Comparison of ENCODE assay signal across 14 cellular contexts in genomic region chr13:46592410-46592809, GRCh38. TPM values are rescaled to one million over a fixed set of nuclear protein-coding genes. Genes with fewer than 3 reads are reported as not detected.
DNase-seq lines count a peak whose midpoint lies in the region; ATAC-seq, FAIRE-seq and TF ChIP-seq lines count a peak whose summit lies in the region.
"Had no signal": no experiment of that assay in that cellular context is flagged by ENCODE, and none has a peak within 500 bp of the region (broad histone marks: within the 10 kb centered on the region; RNA-seq: fewer than 3 reads in every experiment).

No MANE protein-coding gene starts in this region.

- peak overlapping the region; percentile 66 for H3K27ac Mint-ChIP-seq in CD4-positive, alpha-beta T cell
- peak overlapping the region; percentile 86 for H3K27ac Mint-ChIP-seq in activated B cell treated with CpG ODN at 0.5 μM for 24 hours
- peak overlapping the region in 7 of 10 donors; percentile 36 to 90 (median 88) for H3K27ac Mint-ChIP-seq in naive thymus-derived CD8-positive, alpha-beta T cell
- no peak overlapping the region for H3K27ac Mint-ChIP-seq in activated CD4-positive, alpha-beta T cell treated with anti-CD3 and anti-CD28 coated beads, Interleukin-2, amount 10 ng/mL, durations not matched to agents 24 days and 14 days
- H3K27ac Mint-ChIP-seq in activated T-cell treated with anti-CD3 and anti-CD28 coated beads, Interleukin-2, amount 50 U/mL, for 72 hours = no peak overlapping the region

- no peaks in the 10 kb centered on the region for H3K27me3 ChIP-seq in CD4-positive, alpha-beta T cell (ENCODE audit: control insufficient read depth, insufficient read depth, low read length)
- no peaks in the 10 kb centered on the region for H3K27me3 ChIP-seq in gastroesophageal sphincter

- no peak for TF ChIP-seq EP300 in gastroesophageal sphincter (IDR thresholded peaks at IDR 0.05)

- TF ChIP-seq CTCF in CD4-positive, alpha-beta T cell (IDR thresholded peaks at IDR 0.05) = no peak
- TF ChIP-seq CTCF in activated B cell treated with CpG ODN at 0.5 μM for 24 hours (IDR thresholded peaks at IDR 0.05) = no peak
- TF ChIP-seq CTCF in gastroesophageal sphincter (IDR thresholded peaks at IDR 0.05) = no peak

- peaks cover 24 to 83% (median 29%) of the 10 kb centered on the region in 3 donors for H3K4me1 ChIP-seq in gastroesophageal sphincter

- FAIRE-seq in GM12891 (lab: Jason Lieb, UNC) = no peak
- FAIRE-seq: H54, RCC 7860 had no signal

- POLR2A ChIA-PET in CD4-positive, alpha-beta T cell (lab: Charles Lee) = interaction anchor here (1.1 to 1.3 kb wide), 2 partner anchors 15 to 39 kb away, joined by 3 read pairs; partner anchors contain the start of gene LRCH1
- POLR2A ChIA-PET in activated B cell treated with CpG ODN at 0.5 μM for 24 hours (lab: Charles Lee) = interaction anchor here (1.1 to 6.4 kb wide), 2 partner anchors 40 to 73 kb away, joined by 3 to 45 read pairs; partner anchors contain the start of gene LRCH1
- POLR2A ChIA-PET in naive thymus-derived CD8-positive, alpha-beta T cell (lab: Charles Lee) = interaction anchor here (0.7 to 2.0 kb wide), 4 partner anchors 8 to 202 kb away, joined by 3 to 7 read pairs (median 6); partner anchors contain the start of gene LRCH1

- H3K9me3 ChIP-seq in CD4-positive, alpha-beta T cell (ENCODE audit: control insufficient read depth, low read length) = no peaks in the 10 kb centered on the region
- H3K9me3 ChIP-seq in gastroesophageal sphincter = no peaks in the 10 kb centered on the region

- no peaks in the 10 kb centered on the region for H3K36me3 Mint-ChIP-seq in CD4-positive, alpha-beta T cell (ENCODE audit: low read depth)
- no peaks in the 10 kb centered on the region for H3K36me3 Mint-ChIP-seq in activated B cell treated with CpG ODN at 0.5 μM for 24 hours (ENCODE audit: low read depth)
- no peaks in the 10 kb centered on the region for H3K36me3 Mint-ChIP-seq in naive thymus-derived CD8-positive, alpha-beta T cell
- peaks cover 3% of the 10 kb centered on the region for H3K36me3 Mint-ChIP-seq in activated CD4-positive, alpha-beta T cell treated with anti-CD3 and anti-CD28 coated beads, Interleukin-2, amount 10 ng/mL, durations not matched to agents 24 days and 14 days (ENCODE audit: low read depth)
- no peaks in the 10 kb centered on the region for H3K36me3 Mint-ChIP-seq in activated T-cell treated with anti-CD3 and anti-CD28 coated beads, Interleukin-2, amount 50 U/mL, for 72 hours (ENCODE audit: insufficient read depth in 2 of 2)

- no peak for DNase-seq in CD4-positive, alpha-beta T cell
- DNase-seq in GM12891 (ENCODE audit: insufficient read length, low spot score) = no peak
- no peak for DNase-seq in activated B cell treated with CpG ODN at 0.5 μM for 24 hours
- no peak for DNase-seq in naive thymus-derived CD8-positive, alpha-beta T cell
- no peak for DNase-seq in activated CD4-positive, alpha-beta T cell treated with anti-CD3 and anti-CD28 coated beads, Interleukin-2, amount 10 ng/mL, durations not matched to agents 24 days and 14 days
- no peak for DNase-seq in activated T-cell treated with anti-CD3 and anti-CD28 coated beads, Interleukin-2, amount 50 U/mL, for 72 hours
- DNase-seq: KBM-7, NCI-H1092 treated with DMSO at 0.1 percent for 48 hours, NCI-H1694 treated with DMSO at 0.1 percent for 48 hours, SHP77 had no signal

- H3K36me3 ChIP-seq in gastroesophageal sphincter = no peaks in the 10 kb centered on the region

- H3K27me3 Mint-ChIP-seq in CD4-positive, alpha-beta T cell = no peaks in the 10 kb centered on the region
- H3K27me3 Mint-ChIP-seq in activated B cell treated with CpG ODN at 0.5 μM for 24 hours = no peaks in the 10 kb centered on the region
- no peaks in the 10 kb centered on the region for H3K27me3 Mint-ChIP-seq in naive thymus-derived CD8-positive, alpha-beta T cell
- peaks cover 5% of the 10 kb centered on the region for H3K27me3 Mint-ChIP-seq in activated CD4-positive, alpha-beta T cell treated with anti-CD3 and anti-CD28 coated beads, Interleukin-2, amount 10 ng/mL, durations not matched to agents 24 days and 14 days
- H3K27me3 Mint-ChIP-seq in activated T-cell treated with anti-CD3 and anti-CD28 coated beads, Interleukin-2, amount 50 U/mL, for 72 hours (ENCODE audit: low read depth) = peaks cover 7% of the 10 kb centered on the region

- ATAC-seq in CD4-positive, alpha-beta T cell (ENCODE audit: poor library complexity) = no peak
- ATAC-seq in activated B cell treated with CpG ODN at 0.5 μM for 24 hours (ENCODE audit: low read depth) = no peak
- no peak for ATAC-seq in naive thymus-derived CD8-positive, alpha-beta T cell
- no peak for ATAC-seq in gastroesophageal sphincter
- ATAC-seq in activated T-cell treated with anti-CD3 and anti-CD28 coated beads, Interleukin-2, amount 50 U/mL, for 72 hours (replicated peaks in 1 of 2) = no peak
- no peak for ATAC-seq in GM21717 (IDR thresholded peaks at IDR 0.05; ENCODE audit: unreplicated experiment)

- H3K4me1 Mint-ChIP-seq in CD4-positive, alpha-beta T cell (ENCODE audit: low read depth) = peaks cover 78% of the 10 kb centered on the region
- H3K4me1 Mint-ChIP-seq in activated B cell treated with CpG ODN at 0.5 μM for 24 hours = peaks cover 98% of the 10 kb centered on the region
- peaks cover 31 to 78% (median 74%) of the 10 kb centered on the region in 4 donors for H3K4me1 Mint-ChIP-seq in naive thymus-derived CD8-positive, alpha-beta T cell
- peaks cover 50% of the 10 kb centered on the region for H3K4me1 Mint-ChIP-seq in activated CD4-positive, alpha-beta T cell treated with anti-CD3 and anti-CD28 coated beads, Interleukin-2, amount 10 ng/mL, durations not matched to agents 24 days and 14 days
- peaks cover 68% of the 10 kb centered on the region for H3K4me1 Mint-ChIP-seq in activated T-cell treated with anti-CD3 and anti-CD28 coated beads, Interleukin-2, amount 50 U/mL, for 72 hours (ENCODE audit: low read depth)

- no peak overlapping the region for H3K27ac ChIP-seq in CD4-positive, alpha-beta T cell (ENCODE audit: low read depth, low read length)
- H3K27ac ChIP-seq in gastroesophageal sphincter = no peak overlapping the region

- no peak overlapping the region for H3K4me3 Mint-ChIP-seq in CD4-positive, alpha-beta T cell
- no peak overlapping the region for H3K4me3 Mint-ChIP-seq in activated B cell treated with CpG ODN at 0.5 μM for 24 hours
- H3K4me3 Mint-ChIP-seq in naive thymus-derived CD8-positive, alpha-beta T cell = peak overlapping the region in 4 of 10 donors; percentile 24 to 64 (median 51)
- no peak overlapping the region for H3K4me3 Mint-ChIP-seq in activated CD4-positive, alpha-beta T cell treated with anti-CD3 and anti-CD28 coated beads, Interleukin-2, amount 10 ng/mL, durations not matched to agents 24 days and 14 days
- H3K4me3 Mint-ChIP-seq in activated T-cell treated with anti-CD3 and anti-CD28 coated beads, Interleukin-2, amount 50 U/mL, for 72 hours = no peak overlapping the region

- intact Hi-C loops in CD4-positive, alpha-beta T cell (cut with DNase I, micrococcal nuclease) = loop anchor here (2.0 to 10.0 kb wide), 3 partner anchors 35 to 62 kb away; no protein-coding TSS in a partner anchor
- intact Hi-C loops in activated B cell treated with CpG ODN at 0.5 μM for 24 hours (cut with micrococcal nuclease) = no loop called here
- intact Hi-C loops in activated CD4-positive, alpha-beta T cell treated with anti-CD3 and anti-CD28 coated beads, Interleukin-2, amount 10 ng/mL, durations not matched to agents 24 days and 14 days (cut with micrococcal nuclease) = loop anchor here (2.0 to 10.0 kb wide), 3 partner anchors 14 to 238 kb away; no protein-coding TSS in a partner anchor

- H3K9me3 Mint-ChIP-seq in CD4-positive, alpha-beta T cell = no peaks in the 10 kb centered on the region
- no peaks in the 10 kb centered on the region for H3K9me3 Mint-ChIP-seq in activated B cell treated with CpG ODN at 0.5 μM for 24 hours
- no peaks in the 10 kb centered on the region for H3K9me3 Mint-ChIP-seq in naive thymus-derived CD8-positive, alpha-beta T cell
- H3K9me3 Mint-ChIP-seq in activated CD4-positive, alpha-beta T cell treated with anti-CD3 and anti-CD28 coated beads, Interleukin-2, amount 10 ng/mL, durations not matched to agents 24 days and 14 days = no peaks in the 10 kb centered on the region
- H3K9me3 Mint-ChIP-seq in activated T-cell treated with anti-CD3 and anti-CD28 coated beads, Interleukin-2, amount 50 U/mL, for 72 hours = no peaks in the 10 kb centered on the region

- TF ChIP-seq POLR2A in GM12891 (IDR thresholded peaks at IDR 0.05; ENCODE audit: low read depth, low read length) (no peak), gastroesophageal sphincter (IDR thresholded peaks at IDR 0.05) (no peak)

- CTCF ChIA-PET in CD4-positive, alpha-beta T cell (lab: Charles Lee) = interaction anchor here (0.7 kb wide), 1 partner anchor 70 kb away, joined by 4 read pairs; no protein-coding TSS in a partner anchor
- CTCF ChIA-PET in activated B cell treated with CpG ODN at 0.5 μM for 24 hours (lab: Charles Lee) = interaction anchor here (1.1 to 2.3 kb wide), 3 partner anchors 39 to 88 kb away, joined by 3 to 8 read pairs (median 4); partner anchors contain the start of gene LRCH1

- no peak overlapping the region for H3K4me3 ChIP-seq in gastroesophageal sphincter

TF ChIP-seq in GM12891, 5 proteins besides CTCF, POLR2A, EP300 and RAD21:
- TF ChIP-seq SPI1 (IDR thresholded peaks at IDR 0.05; ENCODE audit: low read depth, low read length) (peak; percentile 43; the same call in 1 of the 2 replicates), POLR2AphosphoS5 (IDR thresholded peaks at IDR 0.05; ENCODE audit: low read depth, low read length) (no peak)

RNA-seq across cellular contexts. Expression of gene LRCH1, which starts 39.4 kb away (rescaled TPM):
- total RNA-seq in CD4-positive, alpha-beta T cell = 10 to 100 TPM; 13.4 to 14.7 TPM
- 19.9 TPM for polyA plus RNA-seq in GM12891 (2012; ENCODE audit: low read depth, missing spikeins)
- 44.0 and 46.3 TPM in 2 replicates for total RNA-seq in activated B cell treated with CpG ODN at 0.5 μM for 24 hours
- total RNA-seq in naive thymus-derived CD8-positive, alpha-beta T cell = 10 to 100 TPM; 15.8 to 17.1 TPM
- 1 to 10 TPM; 1.3 to 3.8 (median 1.4) TPM for polyA plus RNA-seq in naive thymus-derived CD8-positive, alpha-beta T cell
- 10 to 100 TPM; 54.3 to 72.2 (median 57.4) TPM for total RNA-seq in gastroesophageal sphincter
- total RNA-seq in activated CD4-positive, alpha-beta T cell treated with anti-CD3 and anti-CD28 coated beads, Interleukin-2, amount 10 ng/mL, durations not matched to agents 24 days and 14 days = 17.6 and 18.3 TPM in 2 replicates
- total RNA-seq in activated T-cell treated with anti-CD3 and anti-CD28 coated beads, Interleukin-2, amount 50 U/mL, for 72 hours = 10 to 100 TPM; 18.4 to 21.5 TPM

Comparison
In these comparisons a context has a peak if more than half of its experiments do, and no peak if none do; other contexts are left out.
1. H3K27ac Mint-ChIP-seq: peak in CD4-positive, alpha-beta T cell (single experiment), activated B cell treated with CpG ODN at 0.5 μM for 24 hours (single experiment) and naive thymus-derived CD8-positive, alpha-beta T cell (7 of 10); none in activated CD4-positive, alpha-beta T cell treated with anti-CD3 and anti-CD28 coated beads, Interleukin-2, amount 10 ng/mL, durations not matched to agents 24 days and 14 days (single experiment) and activated T-cell treated with anti-CD3 and anti-CD28 coated beads, Interleukin-2, amount 50 U/mL, for 72 hours (single experiment).